Comparison of ENCODE assay signal across 1 cellular context in genomic region chr13:38697628-38698333, GRCh38.
TF ChIP-seq lines count a peak whose summit lies in the region.

No MANE protein-coding gene starts in this region.

TF ChIP-seq in GM12878, 131 proteins besides CTCF, POLR2A, EP300 and RAD21:
- TF ChIP-seq NR2C1 (IDR thresholded peaks at IDR 0.05): no peak
- TF ChIP-seq NFIC (IDR thresholded peaks at IDR 0.05; ENCODE audit: low read depth, low read length): no peak
- no peak for TF ChIP-seq EZH2 (IDR thresholded peaks at IDR 0.05; ENCODE audit: borderline replicate concordance, control insufficient read depth, low read depth, low read length)
- TF ChIP-seq ZNF207 (IDR thresholded peaks at IDR 0.05; ENCODE audit: borderline replicate concordance): no peak
- TF ChIP-seq ZNF24 (IDR thresholded peaks at IDR 0.05): no peak
- no peak for TF ChIP-seq RCOR1 (conservative IDR thresholded peaks at IDR 0.05; ENCODE audit: low read depth, low read length)
- TF ChIP-seq SMAD1 (IDR thresholded peaks at IDR 0.05; ENCODE audit: low read depth, partially characterized antibody): no peak
- no peak for TF ChIP-seq GABPA (IDR thresholded peaks at IDR 0.05; ENCODE audit: low read depth)
- no peak for TF ChIP-seq NBN (IDR thresholded peaks at IDR 0.05)
- no peak for TF ChIP-seq ZBED1 (IDR thresholded peaks at IDR 0.05; ENCODE audit: borderline replicate concordance)
- TF ChIP-seq SUPT20H (IDR thresholded peaks at IDR 0.05; ENCODE audit: borderline replicate concordance, control insufficient read depth, low read depth, low read length): no peak
- TF ChIP-seq JUNB (IDR thresholded peaks at IDR 0.05): no peak
- TF ChIP-seq MYC (IDR thresholded peaks at IDR 0.05; ENCODE audit: insufficient read depth, insufficient read length, insufficient replicate concordance, low read length, severe bottlenecking): no peak
